8 cellular contexts compared by ENCODE assay signal in genomic region chr12:19431407-19432308, GRCh38. TPM values are rescaled to one million over a fixed set of nuclear protein-coding genes. Genes with fewer than 3 reads are reported as not detected.
DNase-seq lines count a peak whose midpoint lies in the region; ATAC-seq, FAIRE-seq and TF ChIP-seq lines count a peak whose summit lies in the region.

No MANE protein-coding gene starts in this region.

- ATAC-seq in CD4-positive, CD25-positive, alpha-beta regulatory T cell (ENCODE audit: low read depth in 2 of 2) = peak in 1 of 2 donors; percentile 56
- peak; percentile 89 for ATAC-seq in activated T-helper 17 cell treated with anti-CD3 and anti-CD28 coated beads, Interleukin-2, amount 50 U/mL, for 72 hours (replicated peaks)

- peaks cover 0 to 2% (median 0%) of the 10 kb centered on the region in 7 donors for H3K9me3 Mint-ChIP-seq in CD4-positive, CD25-positive, alpha-beta regulatory T cell
- H3K9me3 Mint-ChIP-seq in activated T-helper 17 cell treated with anti-CD3 and anti-CD28 coated beads, Interleukin-2, amount 50 U/mL, for 72 hours = no peaks in the 10 kb centered on the region

- H3K27me3 ChIP-seq in CD4-positive, CD25-positive, alpha-beta regulatory T cell (ENCODE audit: control insufficient read depth, insufficient read depth, low read length) = no peaks in the 10 kb centered on the region
- H3K27me3 ChIP-seq in HUES48 (ENCODE audit: control insufficient read depth, insufficient read depth, low read length) (no peaks in the 10 kb centered on the region), transverse colon (no peaks in the 10 kb centered on the region), sigmoid colon (no peaks in the 10 kb centered on the region)

- no peaks in the 10 kb centered on the region for H3K36me3 Mint-ChIP-seq in CD4-positive, CD25-positive, alpha-beta regulatory T cell
- H3K36me3 Mint-ChIP-seq in activated T-helper 17 cell treated with anti-CD3 and anti-CD28 coated beads, Interleukin-2, amount 50 U/mL, for 72 hours (ENCODE audit: low read depth) = no peaks in the 10 kb centered on the region

- no peaks in the 10 kb centered on the region for H3K9me3 ChIP-seq in CD4-positive, CD25-positive, alpha-beta regulatory T cell (ENCODE audit: control insufficient read depth in 2 of 2, low read length in 2 of 2)
- H3K9me3 ChIP-seq in HUES48 (ENCODE audit: control insufficient read depth, insufficient read depth, low read length) (no peaks in the 10 kb centered on the region), transverse colon (no peaks in the 10 kb centered on the region), sigmoid colon (no peaks in the 10 kb centered on the region)

- peak overlapping the region; percentile 17 to 60 (median 55) for H3K27ac Mint-ChIP-seq in CD4-positive, CD25-positive, alpha-beta regulatory T cell
- H3K27ac Mint-ChIP-seq in activated T-helper 17 cell treated with anti-CD3 and anti-CD28 coated beads, Interleukin-2, amount 50 U/mL, for 72 hours = peak overlapping the region; percentile 100

- H3K27me3 Mint-ChIP-seq in CD4-positive, CD25-positive, alpha-beta regulatory T cell = no peaks in the 10 kb centered on the region
- H3K27me3 Mint-ChIP-seq in activated T-helper 17 cell treated with anti-CD3 and anti-CD28 coated beads, Interleukin-2, amount 50 U/mL, for 72 hours = no peaks in the 10 kb centered on the region

- TF ChIP-seq POLR2A in transverse colon (IDR thresholded peaks at IDR 0.05) = no peak
- TF ChIP-seq POLR2A in sigmoid colon (IDR thresholded peaks at IDR 0.05) = no peak

- peak; percentile 11 for FAIRE-seq in GM19239 (lab: Jason Lieb, UNC)

- peaks cover 5% of the 10 kb centered on the region for H3K4me1 ChIP-seq in CD4-positive, CD25-positive, alpha-beta regulatory T cell (ENCODE audit: control insufficient read depth, insufficient read depth, low read length, poor library complexity, severe bottlenecking)
- peaks cover 6% of the 10 kb centered on the region for H3K4me1 ChIP-seq in HUES48 (ENCODE audit: control insufficient read depth, insufficient read depth, low read length)
- no peaks in the 10 kb centered on the region for H3K4me1 ChIP-seq in transverse colon
- H3K4me1 ChIP-seq in sigmoid colon = no peaks in the 10 kb centered on the region

- peak overlapping the region; percentile 15; the same call in 1 of the 2 replicates for H3K9ac ChIP-seq in HUES48 (ENCODE audit: low read depth, low read length)

- H3K4me3 ChIP-seq in CD4-positive, CD25-positive, alpha-beta regulatory T cell (ENCODE audit: low read depth, low read length) = no peak overlapping the region
- no peak overlapping the region for H3K4me3 ChIP-seq in HUES48 (ENCODE audit: low read depth, low read length)
- H3K4me3 ChIP-seq in transverse colon = no peak overlapping the region
- H3K4me3 ChIP-seq in sigmoid colon = no peak overlapping the region

- H3K4me3 Mint-ChIP-seq in CD4-positive, CD25-positive, alpha-beta regulatory T cell = no peak overlapping the region
- H3K4me3 Mint-ChIP-seq in activated T-helper 17 cell treated with anti-CD3 and anti-CD28 coated beads, Interleukin-2, amount 50 U/mL, for 72 hours = peak overlapping the region; percentile 82

- H3K4me1 Mint-ChIP-seq in CD4-positive, CD25-positive, alpha-beta regulatory T cell = peaks cover 6 to 29% (median 14%) of the 10 kb centered on the region in 4 donors
- peaks cover 18% of the 10 kb centered on the region for H3K4me1 Mint-ChIP-seq in activated T-helper 17 cell treated with anti-CD3 and anti-CD28 coated beads, Interleukin-2, amount 50 U/mL, for 72 hours

- in situ Hi-C loops in transverse colon (cut with MboI; ENCODE audit: low pct_ligation_motif_present in 1 of 4, low pct_unique_long_range_greater_than_20kb in 1 of 4, low sequenced_read_pairs in 3 of 4) = no loop called here

- no peaks in the 10 kb centered on the region for H3K36me3 ChIP-seq in CD4-positive, CD25-positive, alpha-beta regulatory T cell (ENCODE audit: control insufficient read depth, insufficient read depth, low read length)
- H3K36me3 ChIP-seq in HUES48 (ENCODE audit: control insufficient read depth, insufficient read depth, low read length) (no peaks in the 10 kb centered on the region), transverse colon (no peaks in the 10 kb centered on the region), sigmoid colon (no peaks in the 10 kb centered on the region)

- intact Hi-C loops in transverse colon (cut with DNase I; ENCODE audit: low total_unique reads) (no loop called here), sigmoid colon (cut with DNase I) (no loop called here)

- TF ChIP-seq CTCF in transverse colon (IDR thresholded peaks at IDR 0.05) (no peak), sigmoid colon (IDR thresholded peaks at IDR 0.05) (no peak)

- no peak overlapping the region for H3K27ac ChIP-seq in CD4-positive, CD25-positive, alpha-beta regulatory T cell (ENCODE audit: insufficient read depth, low read length, poor library complexity, severe bottlenecking)
- H3K27ac ChIP-seq in HUES48 (ENCODE audit: low read depth, low read length) (peak overlapping the region; percentile 51), transverse colon (no peak overlapping the region), sigmoid colon (peak overlapping the region in 1 of 4 donors; percentile 18)

- peak in 1 of 3 donors; percentile 91 for DNase-seq in CD4-positive, CD25-positive, alpha-beta regulatory T cell
- DNase-seq in GM19239 (ENCODE audit: insufficient read length, low spot score) (no peak), kidney glomerular epithelial cell (lab: John Stamatoyannopoulos, UW) (peak; percentile 46), GF-D8 (lab: John Stamatoyannopoulos, UW) (no peak), transverse colon (no peak), sigmoid colon (no peak)

- TF ChIP-seq EP300 in transverse colon (IDR thresholded peaks at IDR 0.05; ENCODE audit: low read depth) (no peak), sigmoid colon (IDR thresholded peaks at IDR 0.05) (no peak)

- WGBS in transverse colon (ENCODE audit: low coverage in 1 of 2), 2 donors = 76 to 87% methylated on average over 2 to 5 of the region's 5 CpGs
- WGBS in sigmoid colon, 2 donors = 77 to 83% methylated on average over 5 of the region's 5 CpGs

RNA-seq across cellular contexts. Expression of gene AEBP2, which starts 7.6 kb away (rescaled TPM):
- total RNA-seq in CD4-positive, CD25-positive, alpha-beta regulatory T cell = 64.7 TPM
- 10 to 100 TPM in 3 of 4 donors, 1 to 10 TPM in 1; 9.1 to 11.8 (median 11.6) TPM for polyA plus RNA-seq in CD4-positive, CD25-positive, alpha-beta regulatory T cell
- 10 to 100 TPM; 65.6 to 82.9 TPM for total RNA-seq in activated T-helper 17 cell treated with anti-CD3 and anti-CD28 coated beads, Interleukin-2, amount 50 U/mL, for 72 hours
- 10 to 100 TPM; 12.5 to 37.3 (median 32.2) TPM for total RNA-seq in transverse colon
- 10 to 100 TPM; 28.4 to 52.8 (median 42.8) TPM for total RNA-seq in sigmoid colon
- polyA plus RNA-seq in sigmoid colon = 10 to 100 TPM in 2 of 3 donors, 1 to 10 TPM in 1; 7.8 to 11.4 (median 10.2) TPM
